In genomic region chr19:28045621-28046020, GRCh38 we compare ENCODE assay signal across 35 cellular contexts.
"Had no signal": no experiment of that assay in that cellular context is flagged by ENCODE, and none has a peak within 500 bp of the region (broad histone marks: within the 10 kb centered on the region; RNA-seq: fewer than 3 reads in every experiment).

No MANE protein-coding gene starts in this region.

- H3K36me3 ChIP-seq: MG63 had no signal

- DNase-seq: Karpas-422, Kasumi-1, KBM-7, KG1, MG63, MM.1S, MV-4-11, NCI-H1048, NCI-H1092, NCI-H1092 treated with DMSO at 0.1 percent for 48 hours, NCI-H1105, NCI-H1105 treated with DMSO at 0.1 percent for 48 hours, NCI-H1417, NCI-H1417 treated with DMSO at 0.1 percent for 48 hours, NCI-H1436, NCI-H1436 treated with DMSO at 0.1 percent for 48 hours, NCI-H146, NCI-H1694, NCI-H1694 treated with DMSO at 0.1 percent for 48 hours, NCI-H187, NCI-H187 treated with DMSO at 0.1 percent for 48 hours, NCI-H1930, NCI-H2029, NCI-H2029 treated with DMSO at 0.1 percent for 48 hours, NCI-H2081, NCI-H2081 treated with DMSO at 0.1 percent for 48 hours, NCI-H2107, NCI-H2171, NCI-H2171 treated with DMSO at 0.1 percent for 48 hours, NCI-H2227 treated with DMSO at 0.1 percent for 48 hours, NCI-H226, NCI-H345, NCI-H446, NCI-H446 treated with DMSO at 0.1 percent for 48 hours had no signal

- H3K27me3 ChIP-seq: MG63 had no signal

- H3K4me3 ChIP-seq: MG63 had no signal

- H3K27ac ChIP-seq: KMS-11 had no signal

- H3K9me3 ChIP-seq: MG63 had no signal
